18 cellular contexts compared by ENCODE assay signal in the genomic region with DNA sequence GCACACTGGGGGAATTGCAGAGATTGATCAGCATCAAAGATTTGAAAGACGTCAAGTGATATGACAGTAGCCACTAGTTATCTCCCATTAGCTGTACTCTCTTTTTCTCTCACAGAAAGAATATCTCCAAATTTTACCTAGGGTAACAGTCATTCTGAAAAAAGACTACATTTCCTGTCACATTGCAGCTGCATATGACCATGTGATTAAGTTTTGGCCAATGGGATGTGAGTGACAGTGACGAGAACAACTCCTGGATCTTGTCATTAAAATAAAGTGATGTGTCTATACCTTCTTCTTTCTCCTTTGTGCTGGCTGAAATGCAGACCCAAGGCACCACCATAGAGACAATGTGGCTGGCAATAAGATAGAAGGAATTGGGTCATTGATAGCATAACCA. TPM values are rescaled to one million over a fixed set of nuclear protein-coding genes. Genes with fewer than 3 reads are reported as not detected.
A peak's percentile ranks its signal among the peaks of the same experiment; 100 is the strongest.
DNase-seq lines count a peak whose midpoint lies in the region; ATAC-seq and TF ChIP-seq lines count a peak whose summit lies in the region.
"Had no signal": no experiment of that assay in that cellular context is flagged by ENCODE, and none has a peak within 500 bp of the region (broad histone marks: within the 10 kb centered on the region; RNA-seq: fewer than 3 reads in every experiment).

No MANE protein-coding gene starts in this region.

- H3K4me3 Mint-ChIP-seq in activated CD4-positive, alpha-beta T cell treated with anti-CD3 and anti-CD28 coated beads, Interleukin-2, amount 10 ng/mL, durations not matched to agents 24 days and 14 days: no peak overlapping the region
- no peak overlapping the region for H3K4me3 Mint-ChIP-seq in activated CD4-positive, alpha-beta T cell treated with anti-CD3 and anti-CD28 coated beads for 36 hours
- H3K4me3 Mint-ChIP-seq in stimulated activated naive B cell treated with anti-CD40 and anti-IgM and Interleukin-4, amounts not matched to agents 10 μg/mL and 1 μg/mL and 100 μg/mL, for 72 hours: no peak overlapping the region
- H3K4me3 Mint-ChIP-seq: B cell; CD4-positive, CD25-positive, alpha-beta regulatory T cell; CD8-positive, alpha-beta T cell; GM23338; H9 had no signal

- H3K4me1 ChIP-seq in OCI-LY3 (ENCODE audit: low read length): peaks cover 51% of the 10 kb centered on the region
- H3K4me1 ChIP-seq: Caco-2 had no signal

- no peaks in the 10 kb centered on the region for H4K20me1 ChIP-seq in OCI-LY3 (ENCODE audit: insufficient read depth, low read length)
- H4K20me1 ChIP-seq: BLaER1 had no signal

- H3K4me3 ChIP-seq in OCI-LY3 (ENCODE audit: low read length) (0 out of 2 replicates have a peak overlapping the region, but pooled peaks have one; percentile 7), WERI-Rb-1 (ENCODE audit: low read depth, low read length) (no peak overlapping the region)
- H3K4me3 ChIP-seq: BLaER1, GM23338 had no signal

- no peak overlapping the region for H3K27ac Mint-ChIP-seq in activated CD4-positive, alpha-beta T cell treated with anti-CD3 and anti-CD28 coated beads, Interleukin-2, amount 10 ng/mL, durations not matched to agents 24 days and 14 days
- no peak overlapping the region for H3K27ac Mint-ChIP-seq in activated CD4-positive, alpha-beta T cell treated with anti-CD3 and anti-CD28 coated beads for 36 hours
- peak overlapping the region; percentile 3 for H3K27ac Mint-ChIP-seq in stimulated activated naive B cell treated with anti-CD40 and anti-IgM and Interleukin-4, amounts not matched to agents 10 μg/mL and 1 μg/mL and 100 μg/mL, for 72 hours
- H3K27ac Mint-ChIP-seq: B cell; CD4-positive, CD25-positive, alpha-beta regulatory T cell; CD8-positive, alpha-beta T cell; GM23338; H9 had no signal

- no peaks in the 10 kb centered on the region for H3K36me3 ChIP-seq in OCI-LY3 (replicated peaks; ENCODE audit: low read depth, low read length)
- H3K36me3 ChIP-seq in WERI-Rb-1: no peaks in the 10 kb centered on the region
- H3K36me3 ChIP-seq: BLaER1 had no signal

- H3K4me2 ChIP-seq in OCI-LY3 (ENCODE audit: low read length): peak overlapping the region; percentile 42
- H3K4me2 ChIP-seq: BLaER1, GM23338 had no signal

- H3K4me1 Mint-ChIP-seq in activated CD4-positive, alpha-beta T cell treated with anti-CD3 and anti-CD28 coated beads, Interleukin-2, amount 10 ng/mL, durations not matched to agents 24 days and 14 days: no peaks in the 10 kb centered on the region
- H3K4me1 Mint-ChIP-seq in activated CD4-positive, alpha-beta T cell treated with anti-CD3 and anti-CD28 coated beads for 36 hours: no peaks in the 10 kb centered on the region
- no peaks in the 10 kb centered on the region for H3K4me1 Mint-ChIP-seq in stimulated activated naive B cell treated with anti-CD40 and anti-IgM and Interleukin-4, amounts not matched to agents 10 μg/mL and 1 μg/mL and 100 μg/mL, for 72 hours
- H3K4me1 Mint-ChIP-seq: CD4-positive, CD25-positive, alpha-beta regulatory T cell; H9 had no signal

- H3K9me3 ChIP-seq in OCI-LY3 (ENCODE audit: insufficient read depth, low read length) (no peaks in the 10 kb centered on the region), WERI-Rb-1 (ENCODE audit: severe bottlenecking) (no peaks in the 10 kb centered on the region)
- H3K9me3 ChIP-seq: BLaER1, Caco-2 had no signal

- no peak for ATAC-seq in activated CD4-positive, alpha-beta T cell treated with anti-CD3 and anti-CD28 coated beads for 36 hours
- no peak for ATAC-seq in stimulated activated naive B cell treated with anti-CD40 and anti-IgM and Interleukin-4, amounts not matched to agents 10 μg/mL and 1 μg/mL and 100 μg/mL, for 72 hours (replicated peaks)
- ATAC-seq: CD8-positive, alpha-beta T cell; GM23338; HCT116 had no signal

- H3K9me3 Mint-ChIP-seq in activated CD4-positive, alpha-beta T cell treated with anti-CD3 and anti-CD28 coated beads, Interleukin-2, amount 10 ng/mL, durations not matched to agents 24 days and 14 days: no peaks in the 10 kb centered on the region
- no peaks in the 10 kb centered on the region for H3K9me3 Mint-ChIP-seq in activated CD4-positive, alpha-beta T cell treated with anti-CD3 and anti-CD28 coated beads for 36 hours (ENCODE audit: low read depth)
- peaks cover 0 to 3% of the 10 kb centered on the region in 2 donors for H3K9me3 Mint-ChIP-seq in stimulated activated naive B cell treated with anti-CD40 and anti-IgM and Interleukin-4, amounts not matched to agents 10 μg/mL and 1 μg/mL and 100 μg/mL, for 72 hours
- H3K9me3 Mint-ChIP-seq: CD8-positive, alpha-beta T cell; GM23338; H9 had no signal

- CTCF ChIA-PET in activated CD4-positive, alpha-beta T cell treated with anti-CD3 and anti-CD28 coated beads for 36 hours (lab: Charles Lee): interaction anchor here (2.5 kb wide), 1 partner anchor 10 kb away, joined by 5 read pairs; no protein-coding TSS in a partner anchor

- H3K27me3 Mint-ChIP-seq in activated CD4-positive, alpha-beta T cell treated with anti-CD3 and anti-CD28 coated beads, Interleukin-2, amount 10 ng/mL, durations not matched to agents 24 days and 14 days: peaks cover 46% of the 10 kb centered on the region
- peaks cover 24% of the 10 kb centered on the region for H3K27me3 Mint-ChIP-seq in activated CD4-positive, alpha-beta T cell treated with anti-CD3 and anti-CD28 coated beads for 36 hours
- peaks cover 35 to 53% of the 10 kb centered on the region in 2 donors for H3K27me3 Mint-ChIP-seq in stimulated activated naive B cell treated with anti-CD40 and anti-IgM and Interleukin-4, amounts not matched to agents 10 μg/mL and 1 μg/mL and 100 μg/mL, for 72 hours

- TF ChIP-seq CTCF in OCI-LY3 (IDR thresholded peaks at IDR 0.05; ENCODE audit: low read depth, low read length): no peak
- TF ChIP-seq CTCF in WERI-Rb-1 (IDR thresholded peaks at IDR 0.05; ENCODE audit: low read depth, low read length): no peak

- intact Hi-C loops in activated CD4-positive, alpha-beta T cell treated with anti-CD3 and anti-CD28 coated beads, Interleukin-2, amount 10 ng/mL, durations not matched to agents 24 days and 14 days (cut with micrococcal nuclease): no loop called here
- intact Hi-C loops in activated CD4-positive, alpha-beta T cell treated with anti-CD3 and anti-CD28 coated beads for 36 hours (cut with DNase I, micrococcal nuclease): no loop called here

- no peak overlapping the region for H2AFZ ChIP-seq in OCI-LY3 (ENCODE audit: low read depth, low read length)
- H2AFZ ChIP-seq: GM23338 had no signal

- no peak overlapping the region for H3K9ac ChIP-seq in OCI-LY3 (ENCODE audit: low read length)
- H3K9ac ChIP-seq: BLaER1 had no signal

- no peaks in the 10 kb centered on the region for H3K79me2 ChIP-seq in OCI-LY3 (ENCODE audit: low read length)

- POLR2A ChIA-PET in activated CD4-positive, alpha-beta T cell treated with anti-CD3 and anti-CD28 coated beads for 36 hours (lab: Charles Lee): no interaction called here

- no peaks in the 10 kb centered on the region for H3K36me3 Mint-ChIP-seq in activated CD4-positive, alpha-beta T cell treated with anti-CD3 and anti-CD28 coated beads, Interleukin-2, amount 10 ng/mL, durations not matched to agents 24 days and 14 days (ENCODE audit: low read depth)
- no peaks in the 10 kb centered on the region for H3K36me3 Mint-ChIP-seq in activated CD4-positive, alpha-beta T cell treated with anti-CD3 and anti-CD28 coated beads for 36 hours (ENCODE audit: low read depth)
- H3K36me3 Mint-ChIP-seq in stimulated activated naive B cell treated with anti-CD40 and anti-IgM and Interleukin-4, amounts not matched to agents 10 μg/mL and 1 μg/mL and 100 μg/mL, for 72 hours: no peaks in the 10 kb centered on the region
- H3K36me3 Mint-ChIP-seq: CD4-positive, CD25-positive, alpha-beta regulatory T cell; CD8-positive, alpha-beta T cell had no signal

- peak overlapping the region; percentile 34; the same call in 1 of the 2 replicates for H3K27ac ChIP-seq in OCI-LY3 (ENCODE audit: low read length)
- H3K27ac ChIP-seq in WERI-Rb-1: no peak overlapping the region
- H3K27ac ChIP-seq: 22Rv1, BLaER1, C4-2B had no signal

- peak; percentile 36 for DNase-seq in activated CD4-positive, alpha-beta T cell treated with anti-CD3 and anti-CD28 coated beads, Interleukin-2, amount 10 ng/mL, durations not matched to agents 24 days and 14 days
- DNase-seq in activated CD4-positive, alpha-beta T cell treated with anti-CD3 and anti-CD28 coated beads for 36 hours: no peak
- DNase-seq in stimulated activated naive B cell treated with anti-CD40 and anti-IgM and Interleukin-4, amounts not matched to agents 10 μg/mL and 1 μg/mL and 100 μg/mL, for 72 hours: no peak
- DNase-seq in WERI-Rb-1 (no peak), germinal center (ENCODE audit: low spot score) (no peak)
- DNase-seq: Caco-2; CD4-positive, CD25-positive, alpha-beta regulatory T cell; CD8-positive, alpha-beta T cell; DMS153; DND-41; H9 had no signal

- H3K27me3 ChIP-seq in OCI-LY3 (ENCODE audit: low read depth, low read length) (no peaks in the 10 kb centered on the region), WERI-Rb-1 (ENCODE audit: insufficient read depth, low read depth, severe bottlenecking) (no peaks in the 10 kb centered on the region)
- H3K27me3 ChIP-seq: BLaER1 had no signal

RNA-seq across cellular contexts. Expression of a gene that starts 10.5 kb away (rescaled TPM):
- total RNA-seq in activated CD4-positive, alpha-beta T cell treated with anti-CD3 and anti-CD28 coated beads, Interleukin-2, amount 10 ng/mL, durations not matched to agents 24 days and 14 days: not detected in 2 replicates
- total RNA-seq in activated CD4-positive, alpha-beta T cell treated with anti-CD3 and anti-CD28 coated beads for 36 hours: not detected
- total RNA-seq: B cell; Caco-2; CD4-positive, CD25-positive, alpha-beta regulatory T cell; CD8-positive, alpha-beta T cell; GM23338; H9 had no signal

RNA-seq across cellular contexts. Expression of a gene that starts 33.9 kb away (rescaled TPM):
- total RNA-seq in activated CD4-positive, alpha-beta T cell treated with anti-CD3 and anti-CD28 coated beads, Interleukin-2, amount 10 ng/mL, durations not matched to agents 24 days and 14 days: 0.14 TPM in 1 of 2 replicates, not detected in the other
- under 1 TPM in 1 of 2 experiments, not detected in 1; 0.07 TPM for total RNA-seq in activated CD4-positive, alpha-beta T cell treated with anti-CD3 and anti-CD28 coated beads for 36 hours
- total RNA-seq: B cell; Caco-2; CD4-positive, CD25-positive, alpha-beta regulatory T cell; CD8-positive, alpha-beta T cell; H9 had no signal
